ENCODE assay signal across 1 cellular context in the genomic region with DNA sequence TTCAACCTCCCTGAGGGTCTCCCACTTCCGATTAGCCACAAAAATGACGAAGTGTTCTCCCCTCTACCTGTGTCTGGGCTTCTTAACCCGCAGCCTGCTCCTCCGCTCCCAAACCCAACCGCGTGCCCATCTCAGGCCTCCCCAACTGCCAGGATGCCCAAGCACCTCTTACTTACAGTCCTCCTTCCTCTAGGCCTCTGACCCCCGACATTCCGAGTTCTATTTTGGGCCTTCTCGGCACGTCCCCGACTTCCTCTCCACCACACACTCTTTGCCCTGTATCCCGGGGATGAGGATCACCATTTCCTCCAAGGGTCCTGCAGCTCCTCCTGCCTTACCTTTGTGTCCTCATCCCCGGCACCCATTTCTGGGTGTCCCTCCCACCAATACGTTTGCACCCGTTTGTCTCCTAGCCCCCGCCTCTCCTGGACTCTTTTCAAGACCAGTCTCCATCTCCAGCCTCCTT.
TF ChIP-seq lines count a peak whose summit lies in the region.

No MANE protein-coding gene starts in this region.

TF ChIP-seq in WTC11, 78 proteins besides CTCF, POLR2A, EP300 and RAD21 (continued from another document):
- no peak for TF ChIP-seq TP53 (CRISPR knock-in tag; IDR thresholded peaks at IDR 0.05)
- peak; percentile 49; the same call in 1 of the 2 replicates for TF ChIP-seq ZNF671 (CRISPR knock-in tag; IDR thresholded peaks at IDR 0.05)
